19 cellular contexts compared by ENCODE assay signal in the genomic region with DNA sequence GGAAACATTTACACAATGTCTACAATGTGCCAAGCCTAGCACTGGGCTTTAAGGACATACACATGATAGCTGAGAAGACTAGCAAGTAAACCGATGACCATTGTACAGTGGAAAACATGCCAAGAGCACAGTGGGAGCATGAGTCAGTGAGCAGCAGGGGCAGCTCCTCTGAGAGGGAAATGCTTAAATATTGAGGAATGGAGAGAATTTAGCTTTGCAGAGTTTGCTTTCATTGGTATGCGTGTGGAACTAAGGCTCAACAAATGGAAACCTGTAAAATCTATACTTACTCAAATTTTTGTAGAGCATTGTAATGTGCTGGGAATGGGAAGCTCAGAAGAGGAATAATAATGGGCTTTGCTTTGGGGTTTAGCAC.
DNase-seq lines count a peak whose midpoint lies in the region; ATAC-seq lines count a peak whose summit lies in the region.
"Had no signal": no experiment of that assay in that cellular context is flagged by ENCODE, and none has a peak within 500 bp of the region (broad histone marks: within the 10 kb centered on the region; RNA-seq: fewer than 3 reads in every experiment).

No MANE protein-coding gene starts in this region.

- no peak overlapping the region for H3K4me3 Mint-ChIP-seq in activated CD4-positive, alpha-beta T cell treated with anti-CD3 and anti-CD28 coated beads for 36 hours
- H3K4me3 Mint-ChIP-seq: activated T-helper 17 cell treated with anti-CD3 and anti-CD28 coated beads, Interleukin-2, amount 50 U/mL, for 72 hours; CD8-positive, alpha-beta memory T cell had no signal

- H4K8ac ChIP-seq in trophoblast cell (ENCODE audit: low read depth, low read length), result no peak overlapping the region

- no peak overlapping the region for H3K9ac ChIP-seq in trophoblast cell (ENCODE audit: low read length)

- ATAC-seq in left ventricle myocardium superior, result no peak
- ATAC-seq in activated CD4-positive, alpha-beta T cell treated with anti-CD3 and anti-CD28 coated beads for 36 hours, result no peak
- ATAC-seq: activated T-helper 17 cell treated with anti-CD3 and anti-CD28 coated beads, Interleukin-2, amount 50 U/mL, for 72 hours; psoas muscle had no signal

- no CpG with 5 or more reads among the region's 2 CpGs for WGBS in trophoblast cell (ENCODE audit: extremely low coverage, insufficient coverage, insufficient read length)

- peaks cover 1% of the 10 kb centered on the region for H3K79me2 ChIP-seq in trophoblast cell (ENCODE audit: control insufficient read depth, insufficient read depth, low read length, poor library complexity)

- no peak overlapping the region for H3K27ac Mint-ChIP-seq in activated CD4-positive, alpha-beta T cell treated with anti-CD3 and anti-CD28 coated beads for 36 hours
- H3K27ac Mint-ChIP-seq: activated T-helper 17 cell treated with anti-CD3 and anti-CD28 coated beads, Interleukin-2, amount 50 U/mL, for 72 hours; CD8-positive, alpha-beta memory T cell had no signal

- H3K4me2 ChIP-seq in trophoblast cell (ENCODE audit: low read length), result no peak overlapping the region

- H3K18ac ChIP-seq in trophoblast cell (ENCODE audit: low read length), result no peak overlapping the region

- no peaks in the 10 kb centered on the region for H3K79me1 ChIP-seq in trophoblast cell (ENCODE audit: low read length)

- CTCF ChIA-PET in activated CD4-positive, alpha-beta T cell treated with anti-CD3 and anti-CD28 coated beads for 36 hours (lab: Charles Lee), result interaction anchor here (1.0 kb wide), 1 partner anchor 95 kb away, joined by 3 read pairs; no protein-coding TSS in a partner anchor

- H3K27me3 ChIP-seq in SJSA1 (replicated peaks) (no peaks in the 10 kb centered on the region), trophoblast cell (ENCODE audit: insufficient read depth, low read length) (no peaks in the 10 kb centered on the region)
- H3K27me3 ChIP-seq: uterus had no signal

- no peak overlapping the region for H2AFZ ChIP-seq in trophoblast cell (ENCODE audit: insufficient read depth, low read length, poor library complexity)

- H3K4me1 Mint-ChIP-seq in activated CD4-positive, alpha-beta T cell treated with anti-CD3 and anti-CD28 coated beads for 36 hours, result no peaks in the 10 kb centered on the region
- H3K4me1 Mint-ChIP-seq: activated T-helper 17 cell treated with anti-CD3 and anti-CD28 coated beads, Interleukin-2, amount 50 U/mL, for 72 hours; CD8-positive, alpha-beta memory T cell had no signal

- no peak overlapping the region for H3K23ac ChIP-seq in trophoblast cell (ENCODE audit: low read length)

- intact Hi-C loops in left ventricle myocardium superior (cut with micrococcal nuclease), result no loop called here
- intact Hi-C loops in activated CD4-positive, alpha-beta T cell treated with anti-CD3 and anti-CD28 coated beads for 36 hours (cut with DNase I, micrococcal nuclease), result no loop called here

- no peak overlapping the region for H2BK120ac ChIP-seq in trophoblast cell (ENCODE audit: insufficient read depth, low read length, poor library complexity)

- H2BK12ac ChIP-seq in trophoblast cell (ENCODE audit: low read length), result no peak overlapping the region

- H3K9me3 ChIP-seq in SJSA1 (replicated peaks) (no peaks in the 10 kb centered on the region), trophoblast cell (ENCODE audit: insufficient read depth, low read depth, low read length) (no peaks in the 10 kb centered on the region)
- H3K9me3 ChIP-seq: psoas muscle, uterus had no signal

- no peaks in the 10 kb centered on the region for H3K36me3 Mint-ChIP-seq in activated CD4-positive, alpha-beta T cell treated with anti-CD3 and anti-CD28 coated beads for 36 hours (ENCODE audit: low read depth)
- H3K36me3 Mint-ChIP-seq: CD8-positive, alpha-beta memory T cell had no signal

- no peak overlapping the region for H3K14ac ChIP-seq in trophoblast cell (ENCODE audit: low read length)

- peak; percentile 66 for DNase-seq in Daoy (ENCODE audit: low read depth)
- peak; percentile 61 to 67 for DNase-seq in SJSA1 (ENCODE audit: low read depth in 1 of 2, low spot score in 2 of 2)
- DNase-seq in fibroblast of gingiva (ENCODE audit: low read depth), result peak; percentile 7
- DNase-seq in trophoblast cell, result peak; percentile 71 to 86
- no peak for DNase-seq in OCI-M2 (lab: John Stamatoyannopoulos, UW; ENCODE audit: unreplicated experiment)
- DNase-seq in GM19238 (ENCODE audit: insufficient read length, low spot score), result no peak
- no peak for DNase-seq in left ventricle myocardium superior
- DNase-seq in activated CD4-positive, alpha-beta T cell treated with anti-CD3 and anti-CD28 coated beads for 36 hours, result no peak
- DNase-seq: activated CD4-positive, alpha-beta T cell treated with anti-CD3 and anti-CD28 coated beads, Interleukin-2, amount 50 U/mL, for 4 hours; aorta; CD8-positive, alpha-beta memory T cell; GOT3; head of caudate nucleus; NCI-H1694 treated with DMSO at 0.1 percent for 48 hours; NCI-H69; psoas muscle; stimulated activated CD4-positive, alpha-beta T cell treated with anti-CD3 and anti-CD28 coated beads, Interleukin-4, amount 100 ng/mL, for 1 hour; uterus had no signal

- H3K4me1 ChIP-seq in SJSA1 (replicated peaks) (peaks cover 30% of the 10 kb centered on the region), trophoblast cell (ENCODE audit: control insufficient read depth in 1 of 2, insufficient read depth in 2 of 2, low read length in 2 of 2) (no peaks in the 10 kb centered on the region)
- H3K4me1 ChIP-seq: psoas muscle, uterus had no signal

- H2BK5ac ChIP-seq in trophoblast cell (ENCODE audit: low read depth, low read length, poor library complexity), result no peak overlapping the region

- no peak overlapping the region for H4K12ac ChIP-seq in trophoblast cell (ENCODE audit: low read depth, low read length)

- no peak overlapping the region for H2AK5ac ChIP-seq in trophoblast cell (ENCODE audit: low read length)

- H3K4me3 ChIP-seq in SJSA1 (no peak overlapping the region), trophoblast cell (ENCODE audit: low read depth, low read length) (no peak overlapping the region)
- H3K4me3 ChIP-seq: psoas muscle, uterus had no signal

- H3K36me3 ChIP-seq in SJSA1 (no peaks in the 10 kb centered on the region), trophoblast cell (ENCODE audit: control insufficient read depth in 1 of 2, insufficient read depth in 2 of 2, low read length in 2 of 2) (no peaks in the 10 kb centered on the region)
- H3K36me3 ChIP-seq: uterus had no signal

- peak overlapping the region; percentile 68 for H3K27ac ChIP-seq in SJSA1
- H3K27ac ChIP-seq in trophoblast cell (ENCODE audit: low read depth, low read length), result no peak overlapping the region
- H3K27ac ChIP-seq: psoas muscle, uterus had no signal

- no peak overlapping the region for H3K4ac ChIP-seq in trophoblast cell (ENCODE audit: low read depth, low read length)

- H3K27me3 Mint-ChIP-seq in activated CD4-positive, alpha-beta T cell treated with anti-CD3 and anti-CD28 coated beads for 36 hours, result peaks cover 18% of the 10 kb centered on the region

- POLR2A ChIA-PET in activated CD4-positive, alpha-beta T cell treated with anti-CD3 and anti-CD28 coated beads for 36 hours (lab: Charles Lee), result no interaction called here

- no peak overlapping the region for H4K91ac ChIP-seq in trophoblast cell (ENCODE audit: low read depth, low read length)

- H3K9me3 Mint-ChIP-seq in activated CD4-positive, alpha-beta T cell treated with anti-CD3 and anti-CD28 coated beads for 36 hours (ENCODE audit: low read depth), result no peaks in the 10 kb centered on the region
- H3K9me3 Mint-ChIP-seq: activated T-helper 17 cell treated with anti-CD3 and anti-CD28 coated beads, Interleukin-2, amount 50 U/mL, for 72 hours; CD8-positive, alpha-beta memory T cell had no signal

Comparison
In these comparisons a context has a peak if more than half of its experiments do, and no peak if none do; other contexts are left out.
1. DNase-seq: peak in Daoy (single experiment), SJSA1 (2 of 2), fibroblast of gingiva (single experiment) and trophoblast cell (2 of 2); none in OCI-M2 (single experiment), GM19238 (single experiment), left ventricle myocardium superior (single experiment) and activated CD4-positive, alpha-beta T cell treated with anti-CD3 and anti-CD28 coated beads for 36 hours (single experiment).